21 cellular contexts compared by ENCODE assay signal in genomic region chr11:58222730-58223129, GRCh38. TPM values are rescaled to one million over a fixed set of nuclear protein-coding genes. Genes with fewer than 3 reads are reported as not detected.
"Had no signal": no experiment of that assay in that cellular context is flagged by ENCODE, and none has a peak within 500 bp of the region (broad histone marks: within the 10 kb centered on the region; RNA-seq: fewer than 3 reads in every experiment).

No MANE protein-coding gene starts in this region.

- H3K4me1 Mint-ChIP-seq: activated naive CD8-positive, alpha-beta T cell treated with anti-CD3 and anti-CD28 coated beads, Interleukin-2, amount 10 ng/mL, durations not matched to agents 7 days and 5 days had no signal

- DNase-seq: activated CD4-positive, alpha-beta T cell treated with anti-CD3 and anti-CD28 coated beads, Interleukin-2, amount 50 U/mL, for 1 hour; activated naive CD4-positive, alpha-beta T cell; activated naive CD8-positive, alpha-beta T cell treated with anti-CD3 and anti-CD28 coated beads, Interleukin-2, amount 10 ng/mL, durations not matched to agents 7 days and 5 days; anterior cingulate cortex; brain microvascular endothelial cell; cerebellar nuclear complex; dermis blood vessel endothelial cell; effector memory CD8-positive, alpha-beta T cell; kidney; left ventricle myocardium inferior; mesenchymal stem cell; retina had no signal

- H3K36me3 ChIP-seq: brain microvascular endothelial cell, left ventricle myocardium inferior, thoracic aorta had no signal

- H3K9me3 Mint-ChIP-seq: activated naive CD8-positive, alpha-beta T cell treated with anti-CD3 and anti-CD28 coated beads, Interleukin-2, amount 10 ng/mL, durations not matched to agents 7 days and 5 days; activated T-helper 1 cell treated with anti-CD3 and anti-CD28 coated beads, Interleukin-12 subunit alpha, Interleukin-12 subunit beta, Interleukin-2, Interleukin-4 antibody, amounts not matched to agents 30 ng/mL and 10 ng/mL and 1 ng/mL, durations not matched to agents 14 hours and 24 hours and 36 hours; effector memory CD8-positive, alpha-beta T cell; stimulated activated effector memory CD8-positive, alpha-beta T cell treated with anti-CD3 and anti-CD28 coated beads, Interleukin-12 subunit alpha, Interleukin-12 subunit beta, amount 100 ng/mL, for 72 hours; T-helper 2 cell treated with Interferon-gamma antibody and Interleukin-4, amounts not matched to agents 5 μg/mL and 100 μg/mL, for 36 hours had no signal

- H3K27me3 Mint-ChIP-seq: activated naive CD8-positive, alpha-beta T cell treated with anti-CD3 and anti-CD28 coated beads, Interleukin-2, amount 10 ng/mL, durations not matched to agents 7 days and 5 days; natural killer cell treated with Interleukin-12 subunit alpha and Interleukin-12 subunit beta and Interleukin-15 and Interleukin-18, amount 100 ng/mL, for 72 hours had no signal

- H3K27ac ChIP-seq: brain microvascular endothelial cell, hepatocyte, left ventricle myocardium inferior, thoracic aorta had no signal

- H3K4me3 ChIP-seq: hepatocyte, left ventricle myocardium inferior, thoracic aorta had no signal

- H3K36me3 Mint-ChIP-seq: activated naive CD8-positive, alpha-beta T cell treated with anti-CD3 and anti-CD28 coated beads, Interleukin-2, amount 10 ng/mL, durations not matched to agents 7 days and 5 days; natural killer cell treated with Interleukin-12 subunit alpha and Interleukin-12 subunit beta and Interleukin-15 and Interleukin-18, amount 100 ng/mL, for 72 hours; stimulated activated effector memory CD8-positive, alpha-beta T cell treated with anti-CD3 and anti-CD28 coated beads, Interleukin-12 subunit alpha, Interleukin-12 subunit beta, amount 100 ng/mL, for 72 hours had no signal

- H3K4me1 ChIP-seq: left ventricle myocardium inferior had no signal

- H3K27me3 ChIP-seq: brain microvascular endothelial cell, hepatocyte had no signal

- H3K27ac Mint-ChIP-seq: activated naive CD8-positive, alpha-beta T cell treated with anti-CD3 and anti-CD28 coated beads, Interleukin-2, amount 10 ng/mL, durations not matched to agents 7 days and 5 days; activated T-helper 1 cell treated with anti-CD3 and anti-CD28 coated beads, Interleukin-12 subunit alpha, Interleukin-12 subunit beta, Interleukin-2, Interleukin-4 antibody, amounts not matched to agents 30 ng/mL and 10 ng/mL and 1 ng/mL, durations not matched to agents 14 hours and 24 hours and 36 hours; effector memory CD8-positive, alpha-beta T cell; natural killer cell treated with Interleukin-12 subunit alpha and Interleukin-12 subunit beta and Interleukin-15 and Interleukin-18, amount 100 ng/mL, for 72 hours; stimulated activated effector memory CD8-positive, alpha-beta T cell treated with anti-CD3 and anti-CD28 coated beads, Interleukin-12 subunit alpha, Interleukin-12 subunit beta, amount 100 ng/mL, for 72 hours; T-helper 2 cell treated with Interferon-gamma antibody and Interleukin-4, amounts not matched to agents 5 μg/mL and 100 μg/mL, for 36 hours had no signal

- ATAC-seq: effector memory CD8-positive, alpha-beta T cell; natural killer cell treated with Interleukin-12 subunit alpha and Interleukin-12 subunit beta and Interleukin-15 and Interleukin-18, amount 100 ng/mL, for 72 hours; stimulated activated effector memory CD8-positive, alpha-beta T cell treated with anti-CD3 and anti-CD28 coated beads, Interleukin-12 subunit alpha, Interleukin-12 subunit beta, amount 100 ng/mL, for 72 hours had no signal

- H3K4me3 Mint-ChIP-seq: activated naive CD8-positive, alpha-beta T cell treated with anti-CD3 and anti-CD28 coated beads, Interleukin-2, amount 10 ng/mL, durations not matched to agents 7 days and 5 days; activated T-helper 1 cell treated with anti-CD3 and anti-CD28 coated beads, Interleukin-12 subunit alpha, Interleukin-12 subunit beta, Interleukin-2, Interleukin-4 antibody, amounts not matched to agents 30 ng/mL and 10 ng/mL and 1 ng/mL, durations not matched to agents 14 hours and 24 hours and 36 hours; effector memory CD8-positive, alpha-beta T cell; natural killer cell treated with Interleukin-12 subunit alpha and Interleukin-12 subunit beta and Interleukin-15 and Interleukin-18, amount 100 ng/mL, for 72 hours; stimulated activated effector memory CD8-positive, alpha-beta T cell treated with anti-CD3 and anti-CD28 coated beads, Interleukin-12 subunit alpha, Interleukin-12 subunit beta, amount 100 ng/mL, for 72 hours; T-helper 2 cell treated with Interferon-gamma antibody and Interleukin-4, amounts not matched to agents 5 μg/mL and 100 μg/mL, for 36 hours had no signal

- H3K9me3 ChIP-seq: thoracic aorta had no signal

RNA-seq across cellular contexts. Expression of gene OR10Q1, which starts 6.0 kb away (rescaled TPM):
- total RNA-seq: activated CD8-positive, alpha-beta memory T cell treated with anti-CD3 and anti-CD28 coated beads for 36 hours; activated naive CD8-positive, alpha-beta T cell treated with anti-CD3 and anti-CD28 coated beads, Interleukin-2, amount 10 ng/mL, durations not matched to agents 7 days and 5 days; activated T-helper 1 cell treated with anti-CD3 and anti-CD28 coated beads, Interleukin-12 subunit alpha, Interleukin-12 subunit beta, Interleukin-2, Interleukin-4 antibody, amounts not matched to agents 30 ng/mL and 10 ng/mL and 1 ng/mL, durations not matched to agents 14 hours and 24 hours and 36 hours; dermis blood vessel endothelial cell; epithelial cell of proximal tubule; kidney; left ventricle myocardium inferior; mucosa of gallbladder; natural killer cell treated with Interleukin-12 subunit alpha and Interleukin-12 subunit beta and Interleukin-15 and Interleukin-18, amount 100 ng/mL, for 72 hours; thoracic aorta had no signal
- polyA plus RNA-seq: hepatocyte had no signal

RNA-seq across cellular contexts. Expression of gene OR1S1, which starts 10.2 kb away (rescaled TPM):
- total RNA-seq: activated CD8-positive, alpha-beta memory T cell treated with anti-CD3 and anti-CD28 coated beads for 36 hours; activated naive CD8-positive, alpha-beta T cell treated with anti-CD3 and anti-CD28 coated beads, Interleukin-2, amount 10 ng/mL, durations not matched to agents 7 days and 5 days; activated T-helper 1 cell treated with anti-CD3 and anti-CD28 coated beads, Interleukin-12 subunit alpha, Interleukin-12 subunit beta, Interleukin-2, Interleukin-4 antibody, amounts not matched to agents 30 ng/mL and 10 ng/mL and 1 ng/mL, durations not matched to agents 14 hours and 24 hours and 36 hours; dermis blood vessel endothelial cell; epithelial cell of proximal tubule; hepatocyte; kidney; left ventricle myocardium inferior; mucosa of gallbladder; natural killer cell treated with Interleukin-12 subunit alpha and Interleukin-12 subunit beta and Interleukin-15 and Interleukin-18, amount 100 ng/mL, for 72 hours; thoracic aorta had no signal
- polyA plus RNA-seq: hepatocyte had no signal

RNA-seq across cellular contexts. Expression of gene OR1S2, which starts 18.8 kb away (rescaled TPM):
- total RNA-seq: activated CD8-positive, alpha-beta memory T cell treated with anti-CD3 and anti-CD28 coated beads for 36 hours; activated naive CD8-positive, alpha-beta T cell treated with anti-CD3 and anti-CD28 coated beads, Interleukin-2, amount 10 ng/mL, durations not matched to agents 7 days and 5 days; activated T-helper 1 cell treated with anti-CD3 and anti-CD28 coated beads, Interleukin-12 subunit alpha, Interleukin-12 subunit beta, Interleukin-2, Interleukin-4 antibody, amounts not matched to agents 30 ng/mL and 10 ng/mL and 1 ng/mL, durations not matched to agents 14 hours and 24 hours and 36 hours; dermis blood vessel endothelial cell; epithelial cell of proximal tubule; hepatocyte; kidney; left ventricle myocardium inferior; mucosa of gallbladder; natural killer cell treated with Interleukin-12 subunit alpha and Interleukin-12 subunit beta and Interleukin-15 and Interleukin-18, amount 100 ng/mL, for 72 hours; thoracic aorta had no signal
- polyA plus RNA-seq: hepatocyte had no signal

RNA-seq across cellular contexts. Expression of gene OR9Q2, which starts 33.9 kb away (rescaled TPM):
- total RNA-seq: activated CD8-positive, alpha-beta memory T cell treated with anti-CD3 and anti-CD28 coated beads for 36 hours; activated naive CD8-positive, alpha-beta T cell treated with anti-CD3 and anti-CD28 coated beads, Interleukin-2, amount 10 ng/mL, durations not matched to agents 7 days and 5 days; activated T-helper 1 cell treated with anti-CD3 and anti-CD28 coated beads, Interleukin-12 subunit alpha, Interleukin-12 subunit beta, Interleukin-2, Interleukin-4 antibody, amounts not matched to agents 30 ng/mL and 10 ng/mL and 1 ng/mL, durations not matched to agents 14 hours and 24 hours and 36 hours; dermis blood vessel endothelial cell; epithelial cell of proximal tubule; hepatocyte; kidney; left ventricle myocardium inferior; mucosa of gallbladder; natural killer cell treated with Interleukin-12 subunit alpha and Interleukin-12 subunit beta and Interleukin-15 and Interleukin-18, amount 100 ng/mL, for 72 hours; thoracic aorta had no signal
- polyA plus RNA-seq: hepatocyte had no signal

RNA-seq across cellular contexts. Expression of gene OR10W1, which starts 45.3 kb away (rescaled TPM):
- total RNA-seq: activated CD8-positive, alpha-beta memory T cell treated with anti-CD3 and anti-CD28 coated beads for 36 hours; activated naive CD8-positive, alpha-beta T cell treated with anti-CD3 and anti-CD28 coated beads, Interleukin-2, amount 10 ng/mL, durations not matched to agents 7 days and 5 days; activated T-helper 1 cell treated with anti-CD3 and anti-CD28 coated beads, Interleukin-12 subunit alpha, Interleukin-12 subunit beta, Interleukin-2, Interleukin-4 antibody, amounts not matched to agents 30 ng/mL and 10 ng/mL and 1 ng/mL, durations not matched to agents 14 hours and 24 hours and 36 hours; dermis blood vessel endothelial cell; epithelial cell of proximal tubule; hepatocyte; kidney; left ventricle myocardium inferior; mucosa of gallbladder; natural killer cell treated with Interleukin-12 subunit alpha and Interleukin-12 subunit beta and Interleukin-15 and Interleukin-18, amount 100 ng/mL, for 72 hours; thoracic aorta had no signal
- polyA plus RNA-seq: hepatocyte had no signal
